ENCODE assay signal across 1 cellular context in genomic region chr6:42224222-42225042, GRCh38.
TF ChIP-seq lines count a peak whose summit lies in the region.

No MANE protein-coding gene starts in this region.

TF ChIP-seq in GM12878, 131 proteins besides CTCF, POLR2A, EP300 and RAD21 (continues in another document):
- TF ChIP-seq PBX3 (IDR thresholded peaks at IDR 0.05; ENCODE audit: insufficient replicate concordance, low read depth, low read length) (peak; percentile 44), PKNOX1 (IDR thresholded peaks at IDR 0.05) (peak; percentile 58), POLR2AphosphoS5 (IDR thresholded peaks at IDR 0.05; ENCODE audit: low read length) (no peak), MEF2A (IDR thresholded peaks at IDR 0.05; ENCODE audit: insufficient read depth, low read depth, low read length) (peak; percentile 79), JUNB (IDR thresholded peaks at IDR 0.05) (peak; percentile 99), STAT3 (IDR thresholded peaks at IDR 0.05; ENCODE audit: low read depth, low read length) (peak; percentile 77; the same call in 1 of the 2 replicates), REST (IDR thresholded peaks at IDR 0.05; ENCODE audit: low read depth, low read length) (no peak), BCLAF1 (IDR thresholded peaks at IDR 0.05) (no peak), CREM (IDR thresholded peaks at IDR 0.05; ENCODE audit: low read depth) (peak; percentile 95), SP1 (IDR thresholded peaks at IDR 0.05; ENCODE audit: low read depth, low read length) (peak; percentile 23), SMC3 (IDR thresholded peaks at IDR 0.05; ENCODE audit: borderline replicate concordance, low read length) (no peak), SRF (IDR thresholded peaks at IDR 0.05; ENCODE audit: low read depth in 2 of 2, low read length in 2 of 2) (0 out of 4 replicates have a peak, but pooled peaks of 1 of the 2 experiments have one; percentile 50), PAX5 (IDR thresholded peaks at IDR 0.05; ENCODE audit: borderline replicate concordance, low read depth, low read length) (peak; percentile 73; the same call in 1 of the 2 replicates), IKZF2 (IDR thresholded peaks at IDR 0.05) (peak; percentile 57 to 63; a peak in 2 of 4 replicates), IKZF1 (conservative IDR thresholded peaks at IDR 0.05) (peak; percentile 40; the same call in 1 of the 2 replicates), DPF2 (IDR thresholded peaks at IDR 0.05) (peak; percentile 92), TBL1XR1 (IDR thresholded peaks at IDR 0.05; ENCODE audit: low read depth, low read length) (peak; percentile 78; the same call in 1 of the 2 replicates), RBBP5 (conservative IDR thresholded peaks at IDR 0.05) (no peak), CREB1 (IDR thresholded peaks at IDR 0.05; ENCODE audit: low read depth) (peak; percentile 96), CUX1 (IDR thresholded peaks at IDR 0.05; ENCODE audit: insufficient replicate concordance, low read depth, low read length) (peak; percentile 26), POU2F2 (IDR thresholded peaks at IDR 0.05; ENCODE audit: borderline replicate concordance, low read depth, low read length) (peak; percentile 89), FOXM1 (IDR thresholded peaks at IDR 0.05; ENCODE audit: low read depth, low read length) (peak; percentile 81), TCF12 (IDR thresholded peaks at IDR 0.05; ENCODE audit: low read depth, low read length) (peak; percentile 78; the same call in 1 of the 2 replicates), MEF2B (IDR thresholded peaks at IDR 0.05; ENCODE audit: partially characterized antibody, poor library complexity, severe bottlenecking) (peak; percentile 31), BHLHE40 (IDR thresholded peaks at IDR 0.05; ENCODE audit: borderline replicate concordance in 1 of 2, low read depth in 2 of 2, low read length in 1 of 2) (peak; percentile 61), MTA2 (IDR thresholded peaks at IDR 0.05; ENCODE audit: low read depth) (peak; percentile 80), SMARCA5 (IDR thresholded peaks at IDR 0.05) (peak; percentile 85), MXI1 (IDR thresholded peaks at IDR 0.05; ENCODE audit: low read depth, low read length) (no peak), ATF7 (IDR thresholded peaks at IDR 0.05; ENCODE audit: low read depth) (peak; percentile 89), ETV6 (conservative IDR thresholded peaks at IDR 0.05 in 1 of 2, IDR thresholded peaks at IDR 0.05 in 1 of 2; ENCODE audit: borderline replicate concordance in 1 of 2, low read depth in 1 of 2) (0 out of 4 replicates have a peak, but pooled peaks of 1 of the 2 experiments have one; percentile 38), JUND (IDR thresholded peaks at IDR 0.05; ENCODE audit: low read depth, low read length) (peak; percentile 82), ELK1 (IDR thresholded peaks at IDR 0.05; ENCODE audit: low read depth, low read length) (no peak), BMI1 (IDR thresholded peaks at IDR 0.05; ENCODE audit: borderline replicate concordance) (0 out of 2 replicates have a peak, but pooled peaks have one; percentile 49), WRNIP1 (IDR thresholded peaks at IDR 0.05; ENCODE audit: borderline replicate concordance, low read depth, low read length) (no peak), CHD2 (IDR thresholded peaks at IDR 0.05; ENCODE audit: borderline replicate concordance, low read depth, low read length) (peak; percentile 48; the same call in 1 of the 2 replicates), IRF4 (IDR thresholded peaks at IDR 0.05; ENCODE audit: low read depth, low read length) (peak; percentile 98), E2F8 (IDR thresholded peaks at IDR 0.05; ENCODE audit: low read depth, partially characterized antibody) (peak; percentile 11), RCOR1 (conservative IDR thresholded peaks at IDR 0.05; ENCODE audit: low read depth, low read length) (0 out of 2 replicates have a peak, but pooled peaks have one; percentile 23), EZH2 (IDR thresholded peaks at IDR 0.05; ENCODE audit: borderline replicate concordance, control insufficient read depth, low read depth, low read length) (0 out of 2 replicates have a peak, but pooled peaks have one; percentile 43), RFX5 (IDR thresholded peaks at IDR 0.05; ENCODE audit: low read depth, low read length) (no peak), USF2 (IDR thresholded peaks at IDR 0.05; ENCODE audit: borderline replicate concordance, low read depth, low read length) (no peak), BACH1 (IDR thresholded peaks at IDR 0.05; ENCODE audit: borderline replicate concordance) (peak; percentile 72; the same call in 1 of the 2 replicates), ZNF384 (IDR thresholded peaks at IDR 0.05; ENCODE audit: borderline replicate concordance, low read depth, low read length) (peak; percentile 91)
